ENCODE assay signal across 1 cellular context in the genomic region with DNA sequence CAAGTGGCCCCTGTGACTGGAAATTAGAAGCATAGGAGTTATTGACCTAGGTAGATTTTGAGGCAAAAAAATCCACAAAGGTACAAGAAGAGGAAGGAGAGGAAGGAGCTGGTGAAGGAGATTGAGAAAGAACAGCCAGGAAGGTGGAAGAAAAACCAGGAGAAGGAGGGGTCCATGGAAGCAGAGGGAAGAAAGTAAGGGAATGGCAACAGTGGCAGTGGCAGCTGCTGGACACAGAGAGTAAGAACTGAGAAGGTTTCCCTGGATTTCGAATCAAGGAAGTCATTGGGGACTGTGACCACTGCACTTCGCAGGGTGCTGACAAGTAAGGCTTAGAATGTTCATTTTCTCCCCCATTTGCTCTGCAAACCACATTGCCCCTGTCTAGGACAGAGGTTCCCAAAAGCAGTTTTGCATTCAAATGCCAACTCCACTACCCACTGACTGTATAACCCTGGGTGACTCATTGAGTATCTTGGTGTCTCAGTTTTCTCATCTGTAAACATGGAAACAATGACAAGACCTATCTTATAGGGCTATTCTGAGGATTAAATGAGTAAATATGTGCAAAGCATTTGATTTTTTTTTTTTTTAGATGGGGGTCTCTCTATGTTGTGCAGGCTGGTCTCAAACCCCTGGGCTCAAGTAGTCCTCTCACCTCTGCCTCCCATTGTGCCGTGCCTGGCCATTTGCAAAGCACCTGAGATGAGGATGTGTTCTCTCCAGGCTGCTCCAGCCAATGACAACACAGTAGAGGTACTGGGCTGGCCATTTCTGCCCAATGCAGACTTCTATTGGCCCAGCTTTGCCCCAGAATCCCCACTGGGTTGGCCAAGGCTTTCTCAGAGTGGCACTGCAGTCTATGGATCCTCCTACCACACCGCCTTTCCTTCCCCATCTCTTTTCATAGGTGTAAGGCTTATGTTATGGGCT.
TF ChIP-seq lines count a peak whose summit lies in the region.

No MANE protein-coding gene starts in this region.

TF ChIP-seq in GM12878, 131 proteins besides CTCF, POLR2A, EP300 and RAD21 (continued from another document):
- TF ChIP-seq, protein P1, sequence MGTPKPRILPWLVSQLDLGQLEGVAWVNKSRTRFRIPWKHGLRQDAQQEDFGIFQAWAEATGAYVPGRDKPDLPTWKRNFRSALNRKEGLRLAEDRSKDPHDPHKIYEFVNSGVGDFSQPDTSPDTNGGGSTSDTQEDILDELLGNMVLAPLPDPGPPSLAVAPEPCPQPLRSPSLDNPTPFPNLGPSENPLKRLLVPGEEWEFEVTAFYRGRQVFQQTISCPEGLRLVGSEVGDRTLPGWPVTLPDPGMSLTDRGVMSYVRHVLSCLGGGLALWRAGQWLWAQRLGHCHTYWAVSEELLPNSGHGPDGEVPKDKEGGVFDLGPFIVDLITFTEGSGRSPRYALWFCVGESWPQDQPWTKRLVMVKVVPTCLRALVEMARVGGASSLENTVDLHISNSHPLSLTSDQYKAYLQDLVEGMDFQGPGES (IDR thresholded peaks at IDR 0.05), result no peak
- TF ChIP-seq, protein P2, sequence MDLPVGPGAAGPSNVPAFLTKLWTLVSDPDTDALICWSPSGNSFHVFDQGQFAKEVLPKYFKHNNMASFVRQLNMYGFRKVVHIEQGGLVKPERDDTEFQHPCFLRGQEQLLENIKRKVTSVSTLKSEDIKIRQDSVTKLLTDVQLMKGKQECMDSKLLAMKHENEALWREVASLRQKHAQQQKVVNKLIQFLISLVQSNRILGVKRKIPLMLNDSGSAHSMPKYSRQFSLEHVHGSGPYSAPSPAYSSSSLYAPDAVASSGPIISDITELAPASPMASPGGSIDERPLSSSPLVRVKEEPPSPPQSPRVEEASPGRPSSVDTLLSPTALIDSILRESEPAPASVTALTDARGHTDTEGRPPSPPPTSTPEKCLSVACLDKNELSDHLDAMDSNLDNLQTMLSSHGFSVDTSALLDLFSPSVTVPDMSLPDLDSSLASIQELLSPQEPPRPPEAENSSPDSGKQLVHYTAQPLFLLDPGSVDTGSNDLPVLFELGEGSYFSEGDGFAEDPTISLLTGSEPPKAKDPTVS (IDR thresholded peaks at IDR 0.05; ENCODE audit: low read depth, low read length), result no peak
- TF ChIP-seq EGR1 (IDR thresholded peaks at IDR 0.05; ENCODE audit: borderline replicate concordance in 1 of 2, low read depth in 2 of 2, low read length in 2 of 2) (no peak), CREM (IDR thresholded peaks at IDR 0.05; ENCODE audit: low read depth) (no peak), CBX5 (IDR thresholded peaks at IDR 0.05; ENCODE audit: low read depth) (no peak), ZNF24 (IDR thresholded peaks at IDR 0.05) (no peak), IKZF2 (IDR thresholded peaks at IDR 0.05) (no peak), MYC (IDR thresholded peaks at IDR 0.05; ENCODE audit: insufficient read depth, insufficient read length, insufficient replicate concordance, low read length, severe bottlenecking) (no peak)
- TF ChIP-seq, protein P3, sequence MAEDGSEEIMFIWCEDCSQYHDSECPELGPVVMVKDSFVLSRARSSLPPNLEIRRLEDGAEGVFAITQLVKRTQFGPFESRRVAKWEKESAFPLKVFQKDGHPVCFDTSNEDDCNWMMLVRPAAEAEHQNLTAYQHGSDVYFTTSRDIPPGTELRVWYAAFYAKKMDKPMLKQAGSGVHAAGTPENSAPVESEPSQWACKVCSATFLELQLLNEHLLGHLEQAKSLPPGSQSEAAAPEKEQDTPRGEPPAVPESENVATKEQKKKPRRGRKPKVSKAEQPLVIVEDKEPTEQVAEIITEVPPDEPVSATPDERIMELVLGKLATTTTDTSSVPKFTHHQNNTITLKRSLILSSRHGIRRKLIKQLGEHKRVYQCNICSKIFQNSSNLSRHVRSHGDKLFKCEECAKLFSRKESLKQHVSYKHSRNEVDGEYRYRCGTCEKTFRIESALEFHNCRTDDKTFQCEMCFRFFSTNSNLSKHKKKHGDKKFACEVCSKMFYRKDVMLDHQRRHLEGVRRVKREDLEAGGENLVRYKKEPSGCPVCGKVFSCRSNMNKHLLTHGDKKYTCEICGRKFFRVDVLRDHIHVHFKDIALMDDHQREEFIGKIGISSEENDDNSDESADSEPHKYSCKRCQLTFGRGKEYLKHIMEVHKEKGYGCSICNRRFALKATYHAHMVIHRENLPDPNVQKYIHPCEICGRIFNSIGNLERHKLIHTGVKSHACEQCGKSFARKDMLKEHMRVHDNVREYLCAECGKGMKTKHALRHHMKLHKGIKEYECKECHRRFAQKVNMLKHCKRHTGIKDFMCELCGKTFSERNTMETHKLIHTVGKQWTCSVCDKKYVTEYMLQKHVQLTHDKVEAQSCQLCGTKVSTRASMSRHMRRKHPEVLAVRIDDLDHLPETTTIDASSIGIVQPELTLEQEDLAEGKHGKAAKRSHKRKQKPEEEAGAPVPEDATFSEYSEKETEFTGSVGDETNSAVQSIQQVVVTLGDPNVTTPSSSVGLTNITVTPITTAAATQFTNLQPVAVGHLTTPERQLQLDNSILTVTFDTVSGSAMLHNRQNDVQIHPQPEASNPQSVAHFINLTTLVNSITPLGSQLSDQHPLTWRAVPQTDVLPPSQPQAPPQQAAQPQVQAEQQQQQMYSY (CRISPR knock-in tag; IDR thresholded peaks at IDR 0.05), result no peak
- TF ChIP-seq, protein P4, sequence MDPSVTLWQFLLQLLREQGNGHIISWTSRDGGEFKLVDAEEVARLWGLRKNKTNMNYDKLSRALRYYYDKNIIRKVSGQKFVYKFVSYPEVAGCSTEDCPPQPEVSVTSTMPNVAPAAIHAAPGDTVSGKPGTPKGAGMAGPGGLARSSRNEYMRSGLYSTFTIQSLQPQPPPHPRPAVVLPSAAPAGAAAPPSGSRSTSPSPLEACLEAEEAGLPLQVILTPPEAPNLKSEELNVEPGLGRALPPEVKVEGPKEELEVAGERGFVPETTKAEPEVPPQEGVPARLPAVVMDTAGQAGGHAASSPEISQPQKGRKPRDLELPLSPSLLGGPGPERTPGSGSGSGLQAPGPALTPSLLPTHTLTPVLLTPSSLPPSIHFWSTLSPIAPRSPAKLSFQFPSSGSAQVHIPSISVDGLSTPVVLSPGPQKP (IDR thresholded peaks at IDR 0.05; ENCODE audit: low read depth, low read length), result no peak
- TF ChIP-seq, protein P5, sequence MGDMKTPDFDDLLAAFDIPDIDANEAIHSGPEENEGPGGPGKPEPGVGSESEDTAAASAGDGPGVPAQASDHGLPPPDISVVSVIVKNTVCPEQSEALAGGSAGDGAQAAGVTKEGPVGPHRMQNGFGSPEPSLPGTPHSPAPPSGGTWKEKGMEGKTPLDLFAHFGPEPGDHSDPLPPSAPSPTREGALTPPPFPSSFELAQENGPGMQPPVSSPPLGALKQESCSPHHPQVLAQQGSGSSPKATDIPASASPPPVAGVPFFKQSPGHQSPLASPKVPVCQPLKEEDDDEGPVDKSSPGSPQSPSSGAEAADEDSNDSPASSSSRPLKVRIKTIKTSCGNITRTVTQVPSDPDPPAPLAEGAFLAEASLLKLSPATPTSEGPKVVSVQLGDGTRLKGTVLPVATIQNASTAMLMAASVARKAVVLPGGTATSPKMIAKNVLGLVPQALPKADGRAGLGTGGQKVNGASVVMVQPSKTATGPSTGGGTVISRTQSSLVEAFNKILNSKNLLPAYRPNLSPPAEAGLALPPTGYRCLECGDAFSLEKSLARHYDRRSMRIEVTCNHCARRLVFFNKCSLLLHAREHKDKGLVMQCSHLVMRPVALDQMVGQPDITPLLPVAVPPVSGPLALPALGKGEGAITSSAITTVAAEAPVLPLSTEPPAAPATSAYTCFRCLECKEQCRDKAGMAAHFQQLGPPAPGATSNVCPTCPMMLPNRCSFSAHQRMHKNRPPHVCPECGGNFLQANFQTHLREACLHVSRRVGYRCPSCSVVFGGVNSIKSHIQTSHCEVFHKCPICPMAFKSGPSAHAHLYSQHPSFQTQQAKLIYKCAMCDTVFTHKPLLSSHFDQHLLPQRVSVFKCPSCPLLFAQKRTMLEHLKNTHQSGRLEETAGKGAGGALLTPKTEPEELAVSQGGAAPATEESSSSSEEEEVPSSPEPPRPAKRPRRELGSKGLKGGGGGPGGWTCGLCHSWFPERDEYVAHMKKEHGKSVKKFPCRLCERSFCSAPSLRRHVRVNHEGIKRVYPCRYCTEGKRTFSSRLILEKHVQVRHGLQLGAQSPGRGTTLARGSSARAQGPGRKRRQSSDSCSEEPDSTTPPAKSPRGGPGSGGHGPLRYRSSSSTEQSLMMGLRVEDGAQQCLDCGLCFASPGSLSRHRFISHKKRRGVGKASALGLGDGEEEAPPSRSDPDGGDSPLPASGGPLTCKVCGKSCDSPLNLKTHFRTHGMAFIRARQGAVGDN (IDR thresholded peaks at IDR 0.05), result no peak
- TF ChIP-seq, protein P6, sequence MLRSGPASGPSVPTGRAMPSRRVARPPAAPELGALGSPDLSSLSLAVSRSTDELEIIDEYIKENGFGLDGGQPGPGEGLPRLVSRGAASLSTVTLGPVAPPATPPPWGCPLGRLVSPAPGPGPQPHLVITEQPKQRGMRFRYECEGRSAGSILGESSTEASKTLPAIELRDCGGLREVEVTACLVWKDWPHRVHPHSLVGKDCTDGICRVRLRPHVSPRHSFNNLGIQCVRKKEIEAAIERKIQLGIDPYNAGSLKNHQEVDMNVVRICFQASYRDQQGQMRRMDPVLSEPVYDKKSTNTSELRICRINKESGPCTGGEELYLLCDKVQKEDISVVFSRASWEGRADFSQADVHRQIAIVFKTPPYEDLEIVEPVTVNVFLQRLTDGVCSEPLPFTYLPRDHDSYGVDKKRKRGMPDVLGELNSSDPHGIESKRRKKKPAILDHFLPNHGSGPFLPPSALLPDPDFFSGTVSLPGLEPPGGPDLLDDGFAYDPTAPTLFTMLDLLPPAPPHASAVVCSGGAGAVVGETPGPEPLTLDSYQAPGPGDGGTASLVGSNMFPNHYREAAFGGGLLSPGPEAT (IDR thresholded peaks at IDR 0.05; ENCODE audit: low read depth), result no peak
